ENCODE assay signal across 26 cellular contexts in genomic region chr14:90848944-90849731, GRCh38. TPM values are rescaled to one million over a fixed set of nuclear protein-coding genes. Genes with fewer than 3 reads are reported as not detected.
DNase-seq lines count a peak whose midpoint lies in the region; ATAC-seq and TF ChIP-seq lines count a peak whose summit lies in the region.
"Had no signal": no experiment of that assay in that cellular context is flagged by ENCODE, and none has a peak within 500 bp of the region (broad histone marks: within the 10 kb centered on the region; RNA-seq: fewer than 3 reads in every experiment).

No MANE protein-coding gene starts in this region.

- H3K9me3 ChIP-seq in RWPE2 (ENCODE audit: severe bottlenecking) (no peaks in the 10 kb centered on the region), gastrocnemius medialis (no peaks in the 10 kb centered on the region)
- H3K9me3 ChIP-seq: suprapubic skin had no signal

- H3K36me3 ChIP-seq in RWPE2 (ENCODE audit: low read depth) (no peaks in the 10 kb centered on the region), gastrocnemius medialis (no peaks in the 10 kb centered on the region)
- H3K36me3 ChIP-seq: suprapubic skin had no signal

- ATAC-seq in activated CD8-positive, alpha-beta memory T cell treated with anti-CD3 and anti-CD28 coated beads, Interleukin-2, amount 10 ng/mL, durations not matched to agents 7 days and 5 days: no peak
- ATAC-seq in RWPE2 (ENCODE audit: low read depth) (peak; percentile 24; the same call in 1 of the 3 replicates), gastrocnemius medialis (no peak), GM21447 (IDR thresholded peaks at IDR 0.05; ENCODE audit: unreplicated experiment) (no peak)

- CTCF ChIA-PET in activated CD8-positive, alpha-beta memory T cell treated with anti-CD3 and anti-CD28 coated beads, Interleukin-2, amount 10 ng/mL, durations not matched to agents 7 days and 5 days (lab: Charles Lee): no interaction called here

- TF ChIP-seq CTCF in RWPE2 (IDR thresholded peaks at IDR 0.05; ENCODE audit: poor library complexity, severe bottlenecking): no peak
- TF ChIP-seq CTCF in gastrocnemius medialis (IDR thresholded peaks at IDR 0.05 in 4 of 5, conservative IDR thresholded peaks at IDR 0.05 in 1 of 5): no peak

- H3K4me3 ChIP-seq in RWPE2 (ENCODE audit: severe bottlenecking) (no peak overlapping the region), gastrocnemius medialis (no peak overlapping the region)
- H3K4me3 ChIP-seq: dorsolateral prefrontal cortex, suprapubic skin had no signal

- no peak for TF ChIP-seq POLR2A in gastrocnemius medialis (IDR thresholded peaks at IDR 0.05)

- in situ Hi-C loops in gastrocnemius medialis (cut with MboI; ENCODE audit: low sequenced_read_pairs in 4 of 4): no loop called here

- H3K9me3 Mint-ChIP-seq in activated CD8-positive, alpha-beta memory T cell treated with anti-CD3 and anti-CD28 coated beads, Interleukin-2, amount 10 ng/mL, durations not matched to agents 7 days and 5 days (ENCODE audit: low read depth): no peaks in the 10 kb centered on the region
- H3K9me3 Mint-ChIP-seq: CD4-positive, CD25-positive, alpha-beta regulatory T cell; HFFc6; IgD-negative memory B cell; T-helper 1 cell treated with Interleukin-12 subunit alpha and Interleukin-12 subunit beta and Interleukin-4 antibody, amounts not matched to agents 30 μg/mL and 1 μg/mL, for 36 hours had no signal

- H3K36me3 Mint-ChIP-seq in activated CD8-positive, alpha-beta memory T cell treated with anti-CD3 and anti-CD28 coated beads, Interleukin-2, amount 10 ng/mL, durations not matched to agents 7 days and 5 days: peaks cover 9% of the 10 kb centered on the region

- H3K4me1 ChIP-seq in RWPE2 (ENCODE audit: insufficient read depth, poor library complexity, severe bottlenecking) (peaks cover 30% of the 10 kb centered on the region), gastrocnemius medialis (peaks cover 5 to 17% of the 10 kb centered on the region in 2 donors)
- H3K4me1 ChIP-seq: suprapubic skin had no signal

- no peak overlapping the region for H3K27ac Mint-ChIP-seq in activated CD8-positive, alpha-beta memory T cell treated with anti-CD3 and anti-CD28 coated beads, Interleukin-2, amount 10 ng/mL, durations not matched to agents 7 days and 5 days
- H3K27ac Mint-ChIP-seq: CD4-positive, CD25-positive, alpha-beta regulatory T cell; HFFc6; T-helper 1 cell treated with Interleukin-12 subunit alpha and Interleukin-12 subunit beta and Interleukin-4 antibody, amounts not matched to agents 30 μg/mL and 1 μg/mL, for 36 hours had no signal

- no peaks in the 10 kb centered on the region for H3K27me3 ChIP-seq in RWPE2 (ENCODE audit: insufficient read depth, poor library complexity, severe bottlenecking)
- no peaks in the 10 kb centered on the region for H3K27me3 ChIP-seq in gastrocnemius medialis
- H3K27me3 ChIP-seq: dorsolateral prefrontal cortex, suprapubic skin had no signal

- no peak overlapping the region for H3K4me3 Mint-ChIP-seq in activated CD8-positive, alpha-beta memory T cell treated with anti-CD3 and anti-CD28 coated beads, Interleukin-2, amount 10 ng/mL, durations not matched to agents 7 days and 5 days
- H3K4me3 Mint-ChIP-seq: CD4-positive, CD25-positive, alpha-beta regulatory T cell; HFFc6; IgD-negative memory B cell; T-helper 1 cell treated with Interleukin-12 subunit alpha and Interleukin-12 subunit beta and Interleukin-4 antibody, amounts not matched to agents 30 μg/mL and 1 μg/mL, for 36 hours had no signal

- peak overlapping the region; percentile 93 for H3K27ac ChIP-seq in RWPE2 (ENCODE audit: poor library complexity, severe bottlenecking)
- peak overlapping the region; percentile 81 for H3K27ac ChIP-seq in epithelial cell of prostate
- H3K27ac ChIP-seq in gastrocnemius medialis: peak overlapping the region in 3 of 4 donors; percentile 60 to 66 (median 62)
- H3K27ac ChIP-seq: suprapubic skin had no signal

- intact Hi-C loops in gastrocnemius medialis (cut with DNase I; ENCODE audit: low total_unique reads): no loop called here

- H3K4me1 Mint-ChIP-seq in activated CD8-positive, alpha-beta memory T cell treated with anti-CD3 and anti-CD28 coated beads, Interleukin-2, amount 10 ng/mL, durations not matched to agents 7 days and 5 days: peaks cover 5% of the 10 kb centered on the region
- H3K4me1 Mint-ChIP-seq: CD4-positive, CD25-positive, alpha-beta regulatory T cell; IgD-negative memory B cell had no signal

- DNase-seq in activated CD8-positive, alpha-beta memory T cell treated with anti-CD3 and anti-CD28 coated beads, Interleukin-2, amount 10 ng/mL, durations not matched to agents 7 days and 5 days: peak; percentile 36
- no peak for DNase-seq in activated CD8-positive, alpha-beta memory T cell treated with anti-CD3 and anti-CD28 coated beads, Interleukin-2, amount 50 U/mL, for 4 hours
- no peak for DNase-seq in RWPE2 (ENCODE audit: low spot score)
- no peak for DNase-seq in epithelial cell of prostate (ENCODE audit: low read depth, low spot score)
- DNase-seq in gastrocnemius medialis: no peak
- DNase-seq in NCI-H1694 (lab: John Stamatoyannopoulos, UW): no peak
- DNase-seq in activated T-cell treated with anti-CD3 and anti-CD28 coated beads, Interleukin-2, amount 50 U/mL, for 48 hours: no peak
- DNase-seq: 8988T; activated CD4-positive, alpha-beta T cell treated with anti-CD3 and anti-CD28 coated beads for 1 hour; activated gamma-delta T cell treated with Interleukin-2 at 50 U/mL for 16 hours; activated T-cell treated with anti-CD3 and anti-CD28 coated beads, Interleukin-2, amount 50 U/mL, for 1 hour; CD4-positive, CD25-positive, alpha-beta regulatory T cell; cerebellar nuclear complex; DND-41; dorsolateral prefrontal cortex; glutamatergic neuron; HFFc6; kidney; NCI-H1105 treated with DMSO at 0.1 percent for 48 hours; NCI-H2029; NCI-H524 treated with DMSO at 0.1 percent for 48 hours; stimulated activated naive CD4-positive, alpha-beta T cell had no signal

- no peaks in the 10 kb centered on the region for H3K27me3 Mint-ChIP-seq in activated CD8-positive, alpha-beta memory T cell treated with anti-CD3 and anti-CD28 coated beads, Interleukin-2, amount 10 ng/mL, durations not matched to agents 7 days and 5 days
- H3K27me3 Mint-ChIP-seq: CD4-positive, CD25-positive, alpha-beta regulatory T cell; IgD-negative memory B cell had no signal

RNA-seq across cellular contexts. Expression of gene TTC7B, which starts 32.9 kb away (rescaled TPM):
- 1 to 10 TPM; 4.9 to 8.3 TPM for total RNA-seq in activated CD8-positive, alpha-beta memory T cell treated with anti-CD3 and anti-CD28 coated beads, Interleukin-2, amount 10 ng/mL, durations not matched to agents 7 days and 5 days
- total RNA-seq in gastrocnemius medialis: 10 to 100 TPM; 35.0 to 78.7 (median 36.8) TPM
